In the genomic region with DNA sequence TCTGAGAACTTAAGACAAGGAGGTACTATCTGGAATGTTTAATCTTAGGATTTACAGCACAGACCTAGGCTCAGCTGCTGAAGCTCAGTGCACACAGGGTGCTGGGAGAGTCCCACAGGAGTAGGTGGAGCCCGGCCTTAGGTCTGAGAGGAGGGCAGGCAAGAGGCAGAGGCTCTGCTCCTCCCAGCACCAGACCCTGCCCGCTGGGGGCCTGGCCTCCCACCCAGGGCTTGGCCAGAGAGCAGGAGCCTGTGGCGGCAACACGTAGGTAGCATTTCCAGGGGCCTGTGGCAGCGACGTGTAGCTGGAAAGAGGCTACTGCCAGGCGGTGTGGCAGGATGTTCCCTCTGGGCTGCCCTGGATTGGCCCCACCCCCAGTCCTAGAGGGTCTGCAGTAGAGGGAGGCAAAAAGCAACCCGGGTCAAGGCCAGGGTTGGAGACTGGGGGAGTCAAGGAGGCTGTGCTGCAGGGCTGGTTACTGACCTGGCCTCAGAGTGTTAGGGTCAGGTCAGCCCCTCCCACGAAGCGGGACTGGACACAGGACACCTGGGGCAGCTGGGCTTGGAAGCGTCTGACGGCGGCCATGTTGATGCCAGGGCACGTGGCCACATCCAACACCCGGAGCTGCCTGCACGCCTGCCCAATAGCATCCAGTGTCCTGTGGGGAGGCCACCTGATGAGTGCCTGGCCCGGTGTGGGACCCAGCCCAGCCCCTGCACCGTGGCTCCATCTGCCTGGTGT, we compare ENCODE assay signal across 15 cellular contexts. TPM values are rescaled to one million over a fixed set of nuclear protein-coding genes. Genes with fewer than 3 reads are reported as not detected.
DNase-seq lines count a peak whose midpoint lies in the region; ATAC-seq and TF ChIP-seq lines count a peak whose summit lies in the region.
"Had no signal": no experiment of that assay in that cellular context is flagged by ENCODE, and none has a peak within 500 bp of the region (broad histone marks: within the 10 kb centered on the region; RNA-seq: fewer than 3 reads in every experiment).

No MANE protein-coding gene starts in this region.

- peak; percentile 4 for TF ChIP-seq POLR2A in GM19193 (IDR thresholded peaks at IDR 0.05; ENCODE audit: extremely low read depth, insufficient read depth, insufficient read length)
- peak; percentile 42 for TF ChIP-seq POLR2A in erythroblast (IDR thresholded peaks at IDR 0.05; ENCODE audit: low read length)
- TF ChIP-seq POLR2A in body of pancreas (IDR thresholded peaks at IDR 0.05), result no peak

- DNase-seq in NT2/D1 (ENCODE audit: low read depth, low spot score) (no peak), erythroblast (lab: John Stamatoyannopoulos, UW) (no peak), psoas muscle (no peak), body of pancreas (no peak), pons (ENCODE audit: low spot score) (no peak)
- DNase-seq in T-helper 2 cell treated with Interferon-gamma antibody and Interleukin-4, amounts not matched to agents 5 μg/mL and 100 μg/mL, for 36 hours (ENCODE audit: low spot score), result no peak
- DNase-seq: activated CD4-positive, CD25-positive, alpha-beta regulatory T cell; GDM1; kidney glomerular epithelial cell; naive B cell; NCI-H1417; stimulated activated CD4-positive, alpha-beta T cell treated with anti-CD3 and anti-CD28 coated beads, Interleukin-2, amount 100 ng/mL, for 48 hours; transverse colon had no signal

- H3K4me3 ChIP-seq in NT2/D1 (ENCODE audit: insufficient read length, low read depth), result no peak overlapping the region
- no peak overlapping the region for H3K4me3 ChIP-seq in psoas muscle
- no peak overlapping the region for H3K4me3 ChIP-seq in body of pancreas
- H3K4me3 ChIP-seq: transverse colon had no signal

- H3K27me3 ChIP-seq in NT2/D1 (ENCODE audit: insufficient read depth, insufficient read length) (no peaks in the 10 kb centered on the region), psoas muscle (ENCODE audit: insufficient read depth in 3 of 3, low read length in 2 of 3) (no peaks in the 10 kb centered on the region), body of pancreas (no peaks in the 10 kb centered on the region)
- H3K27me3 ChIP-seq: transverse colon had no signal

- H3K36me3 ChIP-seq in NT2/D1 (ENCODE audit: insufficient read depth, insufficient read length, low read length), result peaks cover 30% of the 10 kb centered on the region
- H3K36me3 ChIP-seq in psoas muscle (ENCODE audit: insufficient read depth in 1 of 2, low read depth in 1 of 2), result peaks cover 5 to 20% of the 10 kb centered on the region in 2 donors
- peaks cover 11 to 17% of the 10 kb centered on the region in 2 donors for H3K36me3 ChIP-seq in body of pancreas (replicated peaks in 1 of 2; ENCODE audit: insufficient read depth in 1 of 2, low read depth in 2 of 2)

- no peaks in the 10 kb centered on the region for H3K27me3 Mint-ChIP-seq in T-helper 2 cell treated with Interferon-gamma antibody and Interleukin-4, amounts not matched to agents 5 μg/mL and 100 μg/mL, for 36 hours (ENCODE audit: low read depth)
- H3K27me3 Mint-ChIP-seq: activated naive CD4-positive, alpha-beta T cell treated with anti-CD3 and anti-CD28 coated beads, Interleukin-2, amount 50 U/mL, for 24 hours; naive B cell had no signal

- intact Hi-C loops in psoas muscle (cut with DNase I), result no loop called here
- intact Hi-C loops in body of pancreas (cut with DNase I), result no loop called here

- no peaks in the 10 kb centered on the region for H3K4me1 Mint-ChIP-seq in T-helper 2 cell treated with Interferon-gamma antibody and Interleukin-4, amounts not matched to agents 5 μg/mL and 100 μg/mL, for 36 hours (ENCODE audit: low read depth)
- H3K4me1 Mint-ChIP-seq: activated naive CD4-positive, alpha-beta T cell treated with anti-CD3 and anti-CD28 coated beads, Interleukin-2, amount 50 U/mL, for 24 hours had no signal

- peak overlapping the region; percentile 44 for H3K9ac ChIP-seq in NT2/D1 (ENCODE audit: insufficient read length, low read depth)

- ATAC-seq in psoas muscle (no peak), body of pancreas (no peak)

- H3K4me3 Mint-ChIP-seq in T-helper 2 cell treated with Interferon-gamma antibody and Interleukin-4, amounts not matched to agents 5 μg/mL and 100 μg/mL, for 36 hours, result no peak overlapping the region
- H3K4me3 Mint-ChIP-seq: activated naive CD4-positive, alpha-beta T cell treated with anti-CD3 and anti-CD28 coated beads, Interleukin-2, amount 50 U/mL, for 24 hours; naive B cell had no signal

- H3K4me1 ChIP-seq in NT2/D1 (ENCODE audit: insufficient read depth, insufficient read length) (peaks cover 25% of the 10 kb centered on the region), psoas muscle (peaks cover 26% of the 10 kb centered on the region), body of pancreas (no peaks in the 10 kb centered on the region)
- H3K4me1 ChIP-seq: transverse colon had no signal

- peaks cover 4% of the 10 kb centered on the region for H3K36me3 Mint-ChIP-seq in T-helper 2 cell treated with Interferon-gamma antibody and Interleukin-4, amounts not matched to agents 5 μg/mL and 100 μg/mL, for 36 hours (ENCODE audit: low read depth)
- H3K36me3 Mint-ChIP-seq: naive B cell had no signal

- 41 to 58% (median 43%) methylated on average over 17 to 18 of the region's 18 CpGs for WGBS in psoas muscle, 3 donors
- 69 to 87% methylated on average over 3 to 17 of the region's 18 CpGs for WGBS in body of pancreas, 2 donors

- no peaks in the 10 kb centered on the region for H3K9me3 Mint-ChIP-seq in T-helper 2 cell treated with Interferon-gamma antibody and Interleukin-4, amounts not matched to agents 5 μg/mL and 100 μg/mL, for 36 hours
- H3K9me3 Mint-ChIP-seq: activated naive CD4-positive, alpha-beta T cell treated with anti-CD3 and anti-CD28 coated beads, Interleukin-2, amount 50 U/mL, for 24 hours; naive B cell had no signal

- no peaks in the 10 kb centered on the region for H3K9me3 ChIP-seq in NT2/D1 (ENCODE audit: insufficient read depth, low read length)
- no peaks in the 10 kb centered on the region for H3K9me3 ChIP-seq in psoas muscle
- H3K9me3 ChIP-seq in body of pancreas, result no peaks in the 10 kb centered on the region
- H3K9me3 ChIP-seq: transverse colon had no signal

- TF ChIP-seq CTCF in psoas muscle (IDR thresholded peaks at IDR 0.05) (no peak), body of pancreas (IDR thresholded peaks at IDR 0.05) (no peak)

- peak overlapping the region; percentile 68 for H3K27ac ChIP-seq in psoas muscle
- no peak overlapping the region for H3K27ac ChIP-seq in body of pancreas
- H3K27ac ChIP-seq: transverse colon had no signal

- H3K27ac Mint-ChIP-seq in T-helper 2 cell treated with Interferon-gamma antibody and Interleukin-4, amounts not matched to agents 5 μg/mL and 100 μg/mL, for 36 hours, result no peak overlapping the region
- H3K27ac Mint-ChIP-seq: activated naive CD4-positive, alpha-beta T cell treated with anti-CD3 and anti-CD28 coated beads, Interleukin-2, amount 50 U/mL, for 24 hours had no signal

RNA-seq across cellular contexts. Expression of a gene that starts 8.4 kb away (rescaled TPM):
- total RNA-seq in psoas muscle (under 1 TPM; 0.26 to 0.79 (median 0.42) TPM), body of pancreas (10 to 100 TPM; 24.1 to 40.5 TPM)
- under 1 TPM; 0.35 to 0.82 (median 0.53) TPM for polyA plus RNA-seq in psoas muscle

RNA-seq across cellular contexts. Expression of a gene that starts 15.3 kb away (rescaled TPM):
- 10 to 100 TPM; 22.6 to 56.2 (median 45.9) TPM for total RNA-seq in psoas muscle
- 100 to 1,000 TPM in 1 of 3 donors, 10 to 100 TPM in 2; 45.0 to 106 (median 67.3) TPM for polyA plus RNA-seq in psoas muscle
- total RNA-seq in body of pancreas, result 10 to 100 TPM; 51.9 to 88.7 TPM

RNA-seq across cellular contexts. Expression of a gene that starts 17.4 kb away (rescaled TPM):
- total RNA-seq in psoas muscle (1 to 10 TPM in 3 of 4 donors, under 1 TPM in 1; 0.91 to 1.9 (median 1.2) TPM), body of pancreas (1 to 10 TPM; 1.8 to 2.0 TPM)
- polyA plus RNA-seq in psoas muscle, result 1 to 10 TPM in 1 of 3 donors, under 1 TPM in 2; 0.84 to 3.4 (median 0.97) TPM

RNA-seq across cellular contexts. Expression of a gene that starts 19.6 kb away (rescaled TPM):
- total RNA-seq in psoas muscle (10 to 100 TPM; 10.1 to 32.7 (median 20.5) TPM), body of pancreas (10 to 100 TPM; 35.8 to 48.1 TPM)
- 100 to 1,000 TPM in 1 of 3 donors, 10 to 100 TPM in 2; 64.3 to 111 (median 91.9) TPM for polyA plus RNA-seq in psoas muscle

RNA-seq across cellular contexts. Expression of a gene that starts 23.5 kb away (rescaled TPM):
- total RNA-seq in psoas muscle (1 to 10 TPM; 5.9 to 8.0 (median 6.6) TPM), body of pancreas (10 to 100 TPM; 11.9 to 31.6 TPM)
- polyA plus RNA-seq in psoas muscle, result 1 to 10 TPM; 4.2 to 9.7 (median 4.5) TPM

Comparison
In these comparisons a context has a peak if more than half of its experiments do, and no peak if none do; other contexts are left out.
1. POLR2A ChIP-seq: peak in GM19193 (single experiment) and erythroblast (single experiment); none in body of pancreas (0 of 3).
2. RNA of a gene that starts 8.4 kb away (total RNA-seq): 24.1 to 40.5 TPM in body of pancreas; 0.26 to 0.79 TPM in psoas muscle; every median in the first group is over 10 times any median in the second.